In the genomic region with DNA sequence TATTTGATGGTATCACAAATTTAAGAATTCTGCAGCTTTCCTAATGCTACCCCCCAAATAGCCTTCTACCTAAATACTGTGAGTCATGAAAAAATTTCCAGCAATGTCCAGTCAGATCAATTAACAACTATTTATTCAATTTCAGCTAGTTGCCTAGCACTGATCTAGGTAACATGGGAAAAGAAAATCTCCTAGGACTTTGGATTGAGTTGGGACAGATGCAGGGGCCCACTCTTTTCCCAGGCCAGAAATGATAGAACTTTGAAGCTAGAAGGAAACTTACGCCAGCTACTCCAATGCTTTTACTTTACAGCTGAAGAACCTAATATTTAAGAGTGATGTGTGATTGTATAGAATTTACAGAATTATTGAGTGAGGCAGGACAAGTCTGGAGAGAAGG, we compare ENCODE assay signal across 28 cellular contexts.
A peak's percentile ranks its signal among the peaks of the same experiment; 100 is the strongest.
DNase-seq lines count a peak whose midpoint lies in the region; ATAC-seq, FAIRE-seq and TF ChIP-seq lines count a peak whose summit lies in the region.
"Had no signal": no experiment of that assay in that cellular context is flagged by ENCODE, and none has a peak within 500 bp of the region (broad histone marks: within the 10 kb centered on the region; RNA-seq: fewer than 3 reads in every experiment).

No MANE protein-coding gene starts in this region.

- TF ChIP-seq RAD21 in IMR-90 (IDR thresholded peaks at IDR 0.05; ENCODE audit: low read length) = no peak

- H2BK5ac ChIP-seq in IMR-90 (ENCODE audit: low read depth, low read length, poor library complexity, severe bottlenecking) (no peak overlapping the region), mesenchymal stem cell (ENCODE audit: low read depth, low read length, poor library complexity, severe bottlenecking) (no peak overlapping the region)

- no peaks in the 10 kb centered on the region for H3K4me1 Mint-ChIP-seq in naive thymus-derived CD8-positive, alpha-beta T cell
- H3K4me1 Mint-ChIP-seq: CD14-positive monocyte; CD4-positive, CD25-positive, alpha-beta regulatory T cell; CD8-positive, alpha-beta memory T cell had no signal

- H4K91ac ChIP-seq in IMR-90 (ENCODE audit: insufficient read depth, low read depth, low read length) (no peak overlapping the region; the same call in 1 of the 2 replicates), mesenchymal stem cell (ENCODE audit: low read length) (no peak overlapping the region)

- H3K4me2 ChIP-seq in IMR-90 (ENCODE audit: low read depth, low read length) = no peak overlapping the region
- H3K4me2 ChIP-seq in mesenchymal stem cell (ENCODE audit: low read length, poor library complexity, severe bottlenecking) = no peak overlapping the region
- H3K4me2 ChIP-seq: BLaER1 had no signal

- POLR2A ChIA-PET in IMR-90 (lab: Charles Lee; ENCODE audit: unreplicated experiment) = no interaction called here
- POLR2A ChIA-PET in naive thymus-derived CD8-positive, alpha-beta T cell (lab: Charles Lee) = no interaction called here

- TF ChIP-seq CTCF in IMR-90 (conservative IDR thresholded peaks at IDR 0.05; ENCODE audit: low read depth, low read length) (no peak), body of pancreas (IDR thresholded peaks at IDR 0.05) (no peak)

- in situ Hi-C loops in IMR-90 (cut with MboI; ENCODE audit: low sequenced_read_pairs) = no loop called here

- no peaks in the 10 kb centered on the region for H3K27me3 ChIP-seq in IMR-90 (ENCODE audit: control insufficient read depth, insufficient read depth, low read length)
- no peaks in the 10 kb centered on the region for H3K27me3 ChIP-seq in body of pancreas
- no peaks in the 10 kb centered on the region for H3K27me3 ChIP-seq in mesenchymal stem cell (ENCODE audit: control insufficient read depth in 1 of 2, insufficient read depth in 1 of 2, low read length in 2 of 2)
- H3K27me3 ChIP-seq: BE2C, BLaER1 had no signal

- H3K9me3 ChIP-seq in IMR-90 (ENCODE audit: control insufficient read depth, insufficient read depth, low read length) = no peaks in the 10 kb centered on the region
- H3K9me3 ChIP-seq in body of pancreas = peaks cover 0 to 7% (median 0%) of the 10 kb centered on the region in 3 donors
- no peaks in the 10 kb centered on the region for H3K9me3 ChIP-seq in mesenchymal stem cell (ENCODE audit: control insufficient read depth, low read length)
- H3K9me3 ChIP-seq: BE2C, BLaER1 had no signal

- H2BK15ac ChIP-seq in IMR-90 (ENCODE audit: low read depth, low read length) (no peak overlapping the region), mesenchymal stem cell (ENCODE audit: low read depth, poor library complexity, severe bottlenecking) (no peak overlapping the region)

- H3K36me3 Mint-ChIP-seq in naive thymus-derived CD8-positive, alpha-beta T cell = peaks cover 0 to 4% (median 0%) of the 10 kb centered on the region in 3 donors
- H3K36me3 Mint-ChIP-seq: CD4-positive, alpha-beta memory T cell; CD4-positive, CD25-positive, alpha-beta regulatory T cell had no signal

- no CpG with 5 or more reads among the region's 1 CpG for WGBS in IMR-90 (ENCODE audit: extremely low coverage in 2 of 2, insufficient read length in 1 of 2), 2 experiments
- 30 to 39% methylated on average over 1 of the region's 1 CpG for WGBS in body of pancreas, 2 donors
- WGBS in mesenchymal stem cell = 100% methylated on average over 1 of the region's 1 CpG

- dilution Hi-C loops in IMR-90 (cut with HindIII; ENCODE audit: low sequenced_read_pairs, unreplicated experiment) = no loop called here

- peaks cover 39 to 75% of the 10 kb centered on the region in 2 experiments for H3K79me1 ChIP-seq in IMR-90 (ENCODE audit: low read depth in 1 of 2, low read length in 2 of 2)
- no peaks in the 10 kb centered on the region for H3K79me1 ChIP-seq in mesenchymal stem cell (replicated peaks; ENCODE audit: low read length, poor library complexity, severe bottlenecking)

- H2AFZ ChIP-seq in IMR-90 (replicated peaks; ENCODE audit: low read length, poor library complexity) (no peak overlapping the region), mesenchymal stem cell (ENCODE audit: low read depth, low read length) (no peak overlapping the region)

- H3K23ac ChIP-seq in IMR-90 (ENCODE audit: low read depth, low read length) (no peak overlapping the region), mesenchymal stem cell (ENCODE audit: low read length in 2 of 2) (no peak overlapping the region)

- H3K9me3 Mint-ChIP-seq in naive thymus-derived CD8-positive, alpha-beta T cell = peaks cover 0 to 2% (median 0%) of the 10 kb centered on the region in 9 donors

- H3K56ac ChIP-seq in IMR-90 (ENCODE audit: extremely low read depth, insufficient read depth, low read length) = no peak overlapping the region

- no peak overlapping the region for H3K4ac ChIP-seq in IMR-90 (ENCODE audit: low read depth, low read length)
- no peak overlapping the region for H3K4ac ChIP-seq in mesenchymal stem cell (ENCODE audit: low read depth in 1 of 2, low read length in 2 of 2)

- H4K8ac ChIP-seq in IMR-90 (ENCODE audit: low read depth in 2 of 2, low read length in 2 of 2) = no peak overlapping the region
- H4K8ac ChIP-seq in mesenchymal stem cell (ENCODE audit: low read length) = no peak overlapping the region

- DNase-seq in IMR-90 = no peak
- DNase-seq in body of pancreas = peak in 3 of 4 donors; percentile 27 to 59 (median 30)
- DNase-seq in mesenchymal stem cell = no peak
- DNase-seq in hippocampal formation (lab: John Stamatoyannopoulos, UW) = no peak
- DNase-seq in naive thymus-derived CD8-positive, alpha-beta T cell = no peak
- no peak for DNase-seq in mucosa of gallbladder (ENCODE audit: low spot score)
- no peak for DNase-seq in urothelium cell line (ENCODE audit: low spot score)
- DNase-seq: 8988T; ACHN; BE2C; C1 segment of cervical spinal cord; CD4-positive, alpha-beta memory T cell; CD4-positive, CD25-positive, alpha-beta regulatory T cell; CD8-positive, alpha-beta memory T cell; COR-L47; DMS 273 treated with DMSO at 0.1 percent for 48 hours; DMS153; DMS53; DMS79; DND-41; EL; GDM1 had no signal

- H3K14ac ChIP-seq in IMR-90 (replicated peaks; ENCODE audit: low read depth, low read length) (0 out of 2 replicates have a peak overlapping the region, but pooled peaks have one; percentile 4), mesenchymal stem cell (ENCODE audit: low read length in 2 of 2) (no peak overlapping the region)

- peaks cover 13% of the 10 kb centered on the region; the same call in 1 of the 2 replicates for H3K9me1 ChIP-seq in IMR-90 (ENCODE audit: insufficient read depth, low read length)

- no peak overlapping the region for H3K9ac ChIP-seq in IMR-90 (ENCODE audit: low read depth, low read length)
- H3K9ac ChIP-seq in mesenchymal stem cell (ENCODE audit: low read length) = peak overlapping the region; percentile 0
- H3K9ac ChIP-seq: BLaER1 had no signal

- H2BK20ac ChIP-seq in IMR-90 (ENCODE audit: low read depth, low read length) = no peak overlapping the region

- H3K27ac ChIP-seq in IMR-90 (ENCODE audit: insufficient read depth, low read length) = no peak overlapping the region
- no peak overlapping the region for H3K27ac ChIP-seq in body of pancreas
- H3K27ac ChIP-seq in mesenchymal stem cell (ENCODE audit: low read length, poor library complexity, severe bottlenecking) = no peak overlapping the region
- H3K27ac ChIP-seq: BLaER1 had no signal

- no peak overlapping the region for H3K27ac Mint-ChIP-seq in naive thymus-derived CD8-positive, alpha-beta T cell
- H3K27ac Mint-ChIP-seq: CD14-positive monocyte; CD4-positive, alpha-beta memory T cell; CD4-positive, CD25-positive, alpha-beta regulatory T cell; CD8-positive, alpha-beta memory T cell had no signal

- H3K4me3 Mint-ChIP-seq in naive thymus-derived CD8-positive, alpha-beta T cell = no peak overlapping the region
- H3K4me3 Mint-ChIP-seq: CD14-positive monocyte; CD4-positive, alpha-beta memory T cell; CD4-positive, CD25-positive, alpha-beta regulatory T cell; CD8-positive, alpha-beta memory T cell had no signal

- H2AK9ac ChIP-seq in IMR-90 (replicated peaks; ENCODE audit: low read depth, low read length, poor library complexity) = no peak overlapping the region

- TF ChIP-seq POLR2A in IMR-90 (IDR thresholded peaks at IDR 0.05; ENCODE audit: low read depth, low read length) = no peak
- no peak for TF ChIP-seq POLR2A in body of pancreas (IDR thresholded peaks at IDR 0.05)

- no TSS peak for BruUV-seq in IMR-90 (replicated peaks; lab: Mats Ljungman, UMichigan)

- H2AK5ac ChIP-seq in IMR-90 (ENCODE audit: low read depth, low read length) = no peak overlapping the region
- H2AK5ac ChIP-seq in mesenchymal stem cell (ENCODE audit: low read length, severe bottlenecking) = no peak overlapping the region

- H4K5ac ChIP-seq in IMR-90 (ENCODE audit: low read depth, low read length) = no peak overlapping the region

- ATAC-seq in IMR-90 (ENCODE audit: low read depth) = no peak
- ATAC-seq in body of pancreas = peak; percentile 60
- ATAC-seq in naive thymus-derived CD8-positive, alpha-beta T cell = no peak
- ATAC-seq: GM12878 had no signal

- H2BK120ac ChIP-seq in IMR-90 (ENCODE audit: low read depth, low read length) (no peak overlapping the region), mesenchymal stem cell (ENCODE audit: low read depth, low read length) (no peak overlapping the region)

- peaks cover 18% of the 10 kb centered on the region; the same call in 1 of the 2 replicates for H4K20me1 ChIP-seq in IMR-90 (ENCODE audit: insufficient read depth, low read length)
- H4K20me1 ChIP-seq: BLaER1 had no signal

- intact Hi-C loops in IMR-90 (cut with micrococcal nuclease) (no loop called here), body of pancreas (cut with DNase I) (no loop called here)

- peaks cover 1% of the 10 kb centered on the region; the same call in 1 of the 2 replicates for H3K36me3 ChIP-seq in IMR-90 (ENCODE audit: control insufficient read depth, insufficient read depth, low read length)
- H3K36me3 ChIP-seq in body of pancreas (replicated peaks in 1 of 2; ENCODE audit: insufficient read depth in 1 of 2, low read depth in 2 of 2) = no peaks in the 10 kb centered on the region
- no peaks in the 10 kb centered on the region for H3K36me3 ChIP-seq in mesenchymal stem cell (ENCODE audit: control insufficient read depth in 1 of 2, insufficient read depth in 2 of 2, low read depth in 1 of 2, low read length in 2 of 2)
- H3K36me3 ChIP-seq: BE2C, BLaER1 had no signal

- H3K18ac ChIP-seq in IMR-90 (ENCODE audit: low read depth, low read length) (no peak overlapping the region), mesenchymal stem cell (ENCODE audit: low read depth in 1 of 2, low read length in 2 of 2) (no peak overlapping the region)

- H3K27me3 Mint-ChIP-seq in naive thymus-derived CD8-positive, alpha-beta T cell = peaks cover 0 to 33% (median 6%) of the 10 kb centered on the region in 5 donors

- H3K4me3 ChIP-seq in IMR-90 (ENCODE audit: insufficient read depth, low read depth, low read length) = no peak overlapping the region
- H3K4me3 ChIP-seq in body of pancreas = no peak overlapping the region
- no peak overlapping the region for H3K4me3 ChIP-seq in mesenchymal stem cell (ENCODE audit: insufficient read depth in 1 of 2, low read depth in 1 of 2, low read length in 2 of 2)
- H3K4me3 ChIP-seq: BLaER1, GM12878 had no signal

- H3K4me1 ChIP-seq in IMR-90 (ENCODE audit: control insufficient read depth, insufficient read depth, low read length) (peaks cover 15% of the 10 kb centered on the region), body of pancreas (peaks cover 14% of the 10 kb centered on the region), mesenchymal stem cell (ENCODE audit: control insufficient read depth, insufficient read depth, low read depth, low read length) (peaks cover 2% of the 10 kb centered on the region)
- H3K4me1 ChIP-seq: BLaER1 had no signal

- H2BK12ac ChIP-seq in mesenchymal stem cell (ENCODE audit: low read length in 2 of 2) = no peak overlapping the region

- FAIRE-seq in urothelium cell line (lab: Jason Lieb, UNC) = no peak
- FAIRE-seq: A204.1, GM12878, GM12892, GM18507 had no signal

- CTCF ChIA-PET in IMR-90 (lab: Yijun Ruan, JAX) = interaction anchor here (1.1 kb wide), 1 partner anchor 91 kb away, joined by 3 read pairs; no protein-coding TSS in a partner anchor

Comparison
In these comparisons a context has a peak if more than half of its experiments do, and no peak if none do; other contexts are left out.
1. DNase-seq: peak in body of pancreas (3 of 4); none in IMR-90 (single experiment), mesenchymal stem cell (single experiment), hippocampal formation (0 of 2), naive thymus-derived CD8-positive, alpha-beta T cell (0 of 10), mucosa of gallbladder (single experiment) and urothelium cell line (single experiment).